9 cellular contexts compared by ENCODE assay signal in genomic region chr3:107065094-107065861, GRCh38.
DNase-seq lines count a peak whose midpoint lies in the region; ATAC-seq, FAIRE-seq and TF ChIP-seq lines count a peak whose summit lies in the region.
"Had no signal": no experiment of that assay in that cellular context is flagged by ENCODE, and none has a peak within 500 bp of the region (broad histone marks: within the 10 kb centered on the region; RNA-seq: fewer than 3 reads in every experiment).

No MANE protein-coding gene starts in this region.

- POLR2A ChIA-PET in endothelial cell of umbilical vein (lab: Charles Lee): no interaction called here

- FAIRE-seq in endothelial cell of umbilical vein (lab: Jason Lieb, UNC): no peak

- no TSS peak for BruUV-seq in endothelial cell of umbilical vein (replicated peaks; lab: Mats Ljungman, UMichigan)

- H3K79me2 ChIP-seq in OCI-LY3 (ENCODE audit: low read length): no peaks in the 10 kb centered on the region
- H3K79me2 ChIP-seq in endothelial cell of umbilical vein (ENCODE audit: control insufficient read depth, insufficient read depth, low read length): no peaks in the 10 kb centered on the region

- TF ChIP-seq CTCF in OCI-LY3 (IDR thresholded peaks at IDR 0.05; ENCODE audit: low read depth, low read length) (no peak), endothelial cell of umbilical vein (IDR thresholded peaks at IDR 0.05; ENCODE audit: extremely low read depth in 1 of 2, insufficient read depth in 1 of 2, low read depth in 1 of 2, low read length in 2 of 2) (no peak), upper lobe of right lung (IDR thresholded peaks at IDR 0.05) (no peak)

- H3K36me3 ChIP-seq in OCI-LY3 (replicated peaks; ENCODE audit: low read depth, low read length): no peaks in the 10 kb centered on the region
- no peaks in the 10 kb centered on the region for H3K36me3 ChIP-seq in endothelial cell of umbilical vein (ENCODE audit: control insufficient read depth in 2 of 2, extremely low read depth in 1 of 2, insufficient read depth in 2 of 2, low read length in 2 of 2)
- H3K36me3 ChIP-seq in upper lobe of right lung: no peaks in the 10 kb centered on the region
- H3K36me3 ChIP-seq: tibial artery had no signal

- no peaks in the 10 kb centered on the region for H4K20me1 ChIP-seq in OCI-LY3 (ENCODE audit: insufficient read depth, low read length)
- no peaks in the 10 kb centered on the region for H4K20me1 ChIP-seq in endothelial cell of umbilical vein (replicated peaks; ENCODE audit: control insufficient read depth, extremely low read depth, insufficient read depth, low read length)

- H3K9me1 ChIP-seq in endothelial cell of umbilical vein (replicated peaks; ENCODE audit: control insufficient read depth, extremely low read depth, insufficient read depth, low read length): no peaks in the 10 kb centered on the region

- H3K9me3 Mint-ChIP-seq in stimulated activated memory B cell treated with anti-CD40 and anti-IgM and Interleukin-4, amounts not matched to agents 10 μg/mL and 1 μg/mL and 100 μg/mL, for 72 hours: peaks cover 2% of the 10 kb centered on the region

- no peak for ATAC-seq in stimulated activated memory B cell treated with anti-CD40 and anti-IgM and Interleukin-4, amounts not matched to agents 10 μg/mL and 1 μg/mL and 100 μg/mL, for 72 hours
- no peak for ATAC-seq in GM19467 (IDR thresholded peaks at IDR 0.05; ENCODE audit: unreplicated experiment)
- ATAC-seq in upper lobe of right lung: no peak

- DNase-seq in activated CD4-positive, alpha-beta T cell treated with anti-CD3 and anti-CD28 coated beads for 48 hours: peak; percentile 3
- DNase-seq in activated CD4-positive, alpha-beta T cell treated with anti-CD3 and anti-CD28 coated beads for 4 hours: no peak
- DNase-seq in endothelial cell of umbilical vein (ENCODE audit: low read depth, low spot score): peak; percentile 13
- no peak for DNase-seq in HT-29 (ENCODE audit: low spot score)
- DNase-seq in upper lobe of right lung: no peak

- peaks cover 10% of the 10 kb centered on the region for H3K27me3 Mint-ChIP-seq in stimulated activated memory B cell treated with anti-CD40 and anti-IgM and Interleukin-4, amounts not matched to agents 10 μg/mL and 1 μg/mL and 100 μg/mL, for 72 hours

- H3K4me1 Mint-ChIP-seq in stimulated activated memory B cell treated with anti-CD40 and anti-IgM and Interleukin-4, amounts not matched to agents 10 μg/mL and 1 μg/mL and 100 μg/mL, for 72 hours: peaks cover 15% of the 10 kb centered on the region

- peak overlapping the region; percentile 43 for H3K4me2 ChIP-seq in OCI-LY3 (ENCODE audit: low read length)
- no peak overlapping the region for H3K4me2 ChIP-seq in endothelial cell of umbilical vein (ENCODE audit: insufficient read depth, low read length)

- H3K27me3 ChIP-seq in OCI-LY3 (ENCODE audit: low read depth, low read length): no peaks in the 10 kb centered on the region
- H3K27me3 ChIP-seq in endothelial cell of umbilical vein (ENCODE audit: control insufficient read depth in 2 of 2, insufficient read depth in 2 of 2, low read length in 2 of 2): no peaks in the 10 kb centered on the region
- H3K27me3 ChIP-seq in upper lobe of right lung: no peaks in the 10 kb centered on the region
- H3K27me3 ChIP-seq: tibial artery had no signal

- CTCF ChIA-PET in endothelial cell of umbilical vein (lab: Charles Lee): interaction anchor here (0.6 to 3.1 kb wide), 52 partner anchors 9 to 1697 kb away, joined by 3 to 38 read pairs (median 4); no protein-coding TSS in a partner anchor

- intact Hi-C loops in endothelial cell of umbilical vein (cut with micrococcal nuclease) (loop anchor here (2.0 to 10.0 kb wide), 6 partner anchors 202 to 1530 kb away; partner anchors contain the start of gene CBLB), upper lobe of right lung (cut with DNase I) (no loop called here)

- no peak for TF ChIP-seq POLR2A in endothelial cell of umbilical vein (IDR thresholded peaks at IDR 0.05; ENCODE audit: low read depth, low read length)

- no peaks in the 10 kb centered on the region for H3K36me3 Mint-ChIP-seq in stimulated activated memory B cell treated with anti-CD40 and anti-IgM and Interleukin-4, amounts not matched to agents 10 μg/mL and 1 μg/mL and 100 μg/mL, for 72 hours

- no peak overlapping the region for H3K4me3 Mint-ChIP-seq in stimulated activated memory B cell treated with anti-CD40 and anti-IgM and Interleukin-4, amounts not matched to agents 10 μg/mL and 1 μg/mL and 100 μg/mL, for 72 hours

- no peak overlapping the region for H3K27ac ChIP-seq in OCI-LY3 (ENCODE audit: low read length)
- H3K27ac ChIP-seq in endothelial cell of umbilical vein (ENCODE audit: insufficient read depth, low read depth, low read length): no peak overlapping the region
- no peak overlapping the region for H3K27ac ChIP-seq in upper lobe of right lung

- H3K4me1 ChIP-seq in OCI-LY3 (ENCODE audit: low read length): peaks cover 15% of the 10 kb centered on the region
- peaks cover 14% of the 10 kb centered on the region for H3K4me1 ChIP-seq in endothelial cell of umbilical vein (ENCODE audit: control insufficient read depth, extremely low read depth, insufficient read depth, low read length)
- H3K4me1 ChIP-seq in upper lobe of right lung: no peaks in the 10 kb centered on the region

- no peaks in the 10 kb centered on the region for H3K9me3 ChIP-seq in OCI-LY3 (ENCODE audit: insufficient read depth, low read length)
- no peaks in the 10 kb centered on the region for H3K9me3 ChIP-seq in endothelial cell of umbilical vein (replicated peaks; ENCODE audit: control insufficient read depth, insufficient read depth, low read length)
- no peaks in the 10 kb centered on the region for H3K9me3 ChIP-seq in upper lobe of right lung
- H3K9me3 ChIP-seq: tibial artery had no signal

- peak overlapping the region; percentile 2 for H3K27ac Mint-ChIP-seq in stimulated activated memory B cell treated with anti-CD40 and anti-IgM and Interleukin-4, amounts not matched to agents 10 μg/mL and 1 μg/mL and 100 μg/mL, for 72 hours

- peak overlapping the region; percentile 5 for H3K4me3 ChIP-seq in OCI-LY3 (ENCODE audit: low read length)
- H3K4me3 ChIP-seq in endothelial cell of umbilical vein (replicated peaks in 1 of 3; ENCODE audit: insufficient read depth in 1 of 3, low read depth in 1 of 3, low read length in 3 of 3): no peak overlapping the region
- no peak overlapping the region for H3K4me3 ChIP-seq in upper lobe of right lung
- H3K4me3 ChIP-seq: tibial artery had no signal

- dilution Hi-C loops in endothelial cell of umbilical vein (cut with MboI; ENCODE audit: extremely low pct_ligation_motif_present, low sequenced_read_pairs): no loop called here

- H3K9ac ChIP-seq in OCI-LY3 (ENCODE audit: low read length): no peak overlapping the region
- H3K9ac ChIP-seq in endothelial cell of umbilical vein (replicated peaks; ENCODE audit: extremely low read depth, insufficient read depth, low read length): no peak overlapping the region

- H2AFZ ChIP-seq in OCI-LY3 (ENCODE audit: low read depth, low read length): peak overlapping the region; percentile 57
- H2AFZ ChIP-seq in endothelial cell of umbilical vein (ENCODE audit: low read depth, low read length): peak overlapping the region; percentile 43

TF ChIP-seq in endothelial cell of umbilical vein, 7 proteins besides CTCF, POLR2A, EP300 and RAD21:
- TF ChIP-seq POLR2AphosphoS5 (IDR thresholded peaks at IDR 0.05; ENCODE audit: insufficient read depth, low read depth, low read length) (no peak), GATA2 (IDR thresholded peaks at IDR 0.05; ENCODE audit: insufficient read depth, insufficient read length, low read depth, low read length) (peak; percentile 33)

Comparison
In these comparisons a context has a peak if more than half of its experiments do, and no peak if none do; other contexts are left out.
1. DNase-seq: peak in activated CD4-positive, alpha-beta T cell treated with anti-CD3 and anti-CD28 coated beads for 48 hours (single experiment) and endothelial cell of umbilical vein (single experiment); none in activated CD4-positive, alpha-beta T cell treated with anti-CD3 and anti-CD28 coated beads for 4 hours (0 of 2), HT-29 (single experiment) and upper lobe of right lung (single experiment).